In genomic region chr4:56979674-56980073, GRCh38 we compare ENCODE assay signal across 8 cellular contexts. TPM values are rescaled to one million over a fixed set of nuclear protein-coding genes. Genes with fewer than 3 reads are reported as not detected.
DNase-seq lines count a peak whose midpoint lies in the region; ATAC-seq lines count a peak whose summit lies in the region.

No MANE protein-coding gene starts in this region.

- H3K4me1 ChIP-seq in NT2/D1 (ENCODE audit: insufficient read depth, insufficient read length) (no peaks in the 10 kb centered on the region), iPS-18a (ENCODE audit: control insufficient read depth, low read depth, low read length) (no peaks in the 10 kb centered on the region)

- H3K27ac ChIP-seq in iPS-18a (ENCODE audit: low read length) = no peak overlapping the region

- DNase-seq in Daoy (ENCODE audit: low read depth) (peak; percentile 34), NT2/D1 (ENCODE audit: low read depth, low spot score) (no peak), NCI-H128 (lab: John Stamatoyannopoulos, UW; ENCODE audit: unreplicated experiment) (no peak), AG20443 (ENCODE audit: low spot score) (no peak)
- peak; percentile 46 for DNase-seq in activated naive CD4-positive, alpha-beta T cell treated with anti-CD3 and anti-CD28 coated beads, Interleukin-2, amount 50 U/mL, for 16 hours
- peak; percentile 67 for DNase-seq in stimulated activated CD4-positive, alpha-beta T cell treated with anti-CD3 and anti-CD28 coated beads, Interleukin-15, amount 100 ng/mL, for 24 hours

- H3K27me3 ChIP-seq in NT2/D1 (ENCODE audit: insufficient read depth, insufficient read length) (no peaks in the 10 kb centered on the region), iPS-18a (ENCODE audit: control insufficient read depth, insufficient read depth, low read length) (no peaks in the 10 kb centered on the region)

- H3K9me3 ChIP-seq in NT2/D1 (ENCODE audit: insufficient read depth, low read length) = no peaks in the 10 kb centered on the region
- H3K9me3 ChIP-seq in iPS-18a (ENCODE audit: control insufficient read depth, low read depth, low read length) = no peaks in the 10 kb centered on the region

- H3K4me3 ChIP-seq in NT2/D1 (ENCODE audit: insufficient read length, low read depth) (peak overlapping the region; percentile 96), iPS-18a (ENCODE audit: low read length) (peak overlapping the region; percentile 97)

- ATAC-seq in GM21390 (IDR thresholded peaks at IDR 0.05; ENCODE audit: unreplicated experiment) = no peak

- H3K36me3 ChIP-seq in NT2/D1 (ENCODE audit: insufficient read depth, insufficient read length, low read length) (peaks cover 18% of the 10 kb centered on the region), iPS-18a (ENCODE audit: control insufficient read depth, low read depth, low read length) (no peaks in the 10 kb centered on the region)

- peak overlapping the region; percentile 98 for H3K9ac ChIP-seq in NT2/D1 (ENCODE audit: insufficient read length, low read depth)
- peak overlapping the region; percentile 90 for H3K9ac ChIP-seq in iPS-18a (ENCODE audit: low read length)

RNA-seq across cellular contexts. Expression of gene POLR2B, which starts 1.0 kb away (rescaled TPM):
- 101 and 103 TPM in 2 replicates for total RNA-seq in Daoy (2014; rRNA removed; shearing (Covaris generic))

RNA-seq across cellular contexts. Expression of gene NOA1, which starts 2.3 kb away (rescaled TPM):
- total RNA-seq in Daoy (2014; rRNA removed; shearing (Covaris generic)) = 7.0 and 10.6 TPM in 2 replicates

Comparison
In these comparisons a context has a peak if more than half of its experiments do, and no peak if none do; other contexts are left out.
1. DNase-seq: peak in Daoy (single experiment), activated naive CD4-positive, alpha-beta T cell treated with anti-CD3 and anti-CD28 coated beads, Interleukin-2, amount 50 U/mL, for 16 hours (single experiment) and stimulated activated CD4-positive, alpha-beta T cell treated with anti-CD3 and anti-CD28 coated beads, Interleukin-15, amount 100 ng/mL, for 24 hours (single experiment); none in NT2/D1 (single experiment), NCI-H128 (single experiment) and AG20443 (single experiment).